Comparison of ENCODE assay signal across 1 cellular context in genomic region chr6:138833819-138834539, GRCh38.
TF ChIP-seq lines count a peak whose summit lies in the region.

No MANE protein-coding gene starts in this region.

TF ChIP-seq in GM23338, 12 proteins besides CTCF, POLR2A, EP300 and RAD21 (continued from another document):
- TF ChIP-seq STAT1 (IDR thresholded peaks at IDR 0.05; ENCODE audit: unreplicated experiment) (no peak), ETS1 (IDR thresholded peaks at IDR 0.05) (no peak), CREB1 (CRISPR knock-in tag; IDR thresholded peaks at IDR 0.05; ENCODE audit: low read depth) (no peak), NANOG (IDR thresholded peaks at IDR 0.05; ENCODE audit: borderline replicate concordance) (no peak), EZH2 (IDR thresholded peaks at IDR 0.05; ENCODE audit: low read depth, unreplicated experiment) (no peak)
